ENCODE assay signal across 16 cellular contexts in genomic region chr12:87922721-87923120, GRCh38.
A peak's percentile ranks its signal among the peaks of the same experiment; 100 is the strongest.
DNase-seq lines count a peak whose midpoint lies in the region; ATAC-seq and TF ChIP-seq lines count a peak whose summit lies in the region.
"Had no signal": no experiment of that assay in that cellular context is flagged by ENCODE, and none has a peak within 500 bp of the region (broad histone marks: within the 10 kb centered on the region; RNA-seq: fewer than 3 reads in every experiment).

No MANE protein-coding gene starts in this region.

- ATAC-seq in SK-N-SH treated with all-trans-retinoic acid at 6 μM for 48 hours (peak; percentile 45), GM21360 (IDR thresholded peaks at IDR 0.05; ENCODE audit: unreplicated experiment) (no peak), T-helper 17 cell (no peak)
- ATAC-seq: GM12878, GM23338 had no signal

- H4K8ac ChIP-seq in mesenchymal stem cell (ENCODE audit: low read length), result no peak overlapping the region

- whole genome bisulfite sequencing in mesenchymal stem cell, result 17% methylated on average over 1 of the region's 2 CpGs

- H3K27me3 ChIP-seq in mesenchymal stem cell (ENCODE audit: control insufficient read depth in 1 of 2, insufficient read depth in 1 of 2, low read length in 2 of 2), result no peaks in the 10 kb centered on the region
- H3K27me3 ChIP-seq: BLaER1 treated with 17β-estradiol and CSF1 and Interleukin-3, amounts not matched to agents 10 nM and 100 nM had no signal

- peaks cover 32% of the 10 kb centered on the region for H3K4me1 Mint-ChIP-seq in osteocyte (ENCODE audit: unreplicated experiment)
- no peaks in the 10 kb centered on the region for H3K4me1 Mint-ChIP-seq in T-helper 17 cell
- H3K4me1 Mint-ChIP-seq: CD4-positive, CD25-positive, alpha-beta regulatory T cell; GM23338 had no signal

- no peak overlapping the region for H3K9ac ChIP-seq in mesenchymal stem cell (ENCODE audit: low read length)
- H3K9ac ChIP-seq: BLaER1 treated with 17β-estradiol and CSF1 and Interleukin-3, amounts not matched to agents 10 nM and 100 nM had no signal

- no peaks in the 10 kb centered on the region for H3K36me3 ChIP-seq in mesenchymal stem cell (ENCODE audit: control insufficient read depth in 1 of 2, insufficient read depth in 2 of 2, low read depth in 1 of 2, low read length in 2 of 2)
- H3K36me3 ChIP-seq: BLaER1 treated with 17β-estradiol and CSF1 and Interleukin-3, amounts not matched to agents 10 nM and 100 nM had no signal

- H3K27ac ChIP-seq in mesenchymal stem cell (ENCODE audit: low read length, poor library complexity, severe bottlenecking), result no peak overlapping the region
- H3K27ac ChIP-seq: BLaER1 treated with 17β-estradiol and CSF1 and Interleukin-3, amounts not matched to agents 10 nM and 100 nM had no signal

- H3K4me1 ChIP-seq in mesenchymal stem cell (ENCODE audit: control insufficient read depth, insufficient read depth, low read depth, low read length), result no peaks in the 10 kb centered on the region
- H3K4me1 ChIP-seq: BLaER1 treated with 17β-estradiol and CSF1 and Interleukin-3, amounts not matched to agents 10 nM and 100 nM had no signal

- no peak overlapping the region for H4K91ac ChIP-seq in mesenchymal stem cell (ENCODE audit: low read length)

- H3K36me3 Mint-ChIP-seq in osteocyte (ENCODE audit: unreplicated experiment), result peaks cover 2% of the 10 kb centered on the region
- H3K36me3 Mint-ChIP-seq in T-helper 17 cell (ENCODE audit: low read depth), result no peaks in the 10 kb centered on the region
- H3K36me3 Mint-ChIP-seq: CD4-positive, CD25-positive, alpha-beta regulatory T cell had no signal

- TF ChIP-seq CTCF in AG04449 (IDR thresholded peaks at IDR 0.05; ENCODE audit: insufficient read depth, low read length, missing control alignments) (no peak), osteocyte (IDR thresholded peaks at IDR 0.05) (no peak)

- H3K23ac ChIP-seq in mesenchymal stem cell (ENCODE audit: low read length in 2 of 2), result no peak overlapping the region

- H2BK5ac ChIP-seq in mesenchymal stem cell (ENCODE audit: low read depth, low read length, poor library complexity, severe bottlenecking), result no peak overlapping the region

- H3K14ac ChIP-seq in mesenchymal stem cell (ENCODE audit: low read length in 2 of 2), result no peak overlapping the region

- H3K9me3 Mint-ChIP-seq in osteocyte (ENCODE audit: unreplicated experiment), result no peaks in the 10 kb centered on the region
- H3K9me3 Mint-ChIP-seq: GM23338 had no signal

- H3K4me3 Mint-ChIP-seq in osteocyte (ENCODE audit: unreplicated experiment) (no peak overlapping the region), T-helper 17 cell (no peak overlapping the region)
- H3K4me3 Mint-ChIP-seq: CD4-positive, CD25-positive, alpha-beta regulatory T cell; GM23338 had no signal

- no peak overlapping the region for H3K4me3 ChIP-seq in AG04449 (ENCODE audit: low read depth, low read length)
- H3K4me3 ChIP-seq in mesenchymal stem cell (ENCODE audit: insufficient read depth in 1 of 2, low read depth in 1 of 2, low read length in 2 of 2), result no peak overlapping the region
- H3K4me3 ChIP-seq: BLaER1 treated with 17β-estradiol and CSF1 and Interleukin-3, amounts not matched to agents 10 nM and 100 nM; GM12878; GM23338 had no signal

- H3K27ac Mint-ChIP-seq in osteocyte (ENCODE audit: unreplicated experiment) (peak overlapping the region; percentile 9), T-helper 17 cell (no peak overlapping the region)
- H3K27ac Mint-ChIP-seq: CD4-positive, CD25-positive, alpha-beta regulatory T cell; GM23338 had no signal

- H2AFZ ChIP-seq in mesenchymal stem cell (ENCODE audit: low read depth, low read length), result no peak overlapping the region
- H2AFZ ChIP-seq: GM23338 had no signal

- H3K27me3 Mint-ChIP-seq in osteocyte (ENCODE audit: unreplicated experiment), result no peaks in the 10 kb centered on the region
- H3K27me3 Mint-ChIP-seq in T-helper 17 cell, result no peaks in the 10 kb centered on the region
- H3K27me3 Mint-ChIP-seq: CD4-positive, CD25-positive, alpha-beta regulatory T cell had no signal

- CTCF ChIA-PET in AG04449 (lab: Yijun Ruan, JAX), result interaction anchor here (2.4 kb wide), 1 partner anchor 30 kb away, joined by 9 read pairs; no protein-coding TSS in a partner anchor

- no peak overlapping the region for H3K4ac ChIP-seq in mesenchymal stem cell (ENCODE audit: low read depth in 1 of 2, low read length in 2 of 2)

- H3K9me3 ChIP-seq in mesenchymal stem cell (ENCODE audit: control insufficient read depth, low read length), result no peaks in the 10 kb centered on the region
- no peaks in the 10 kb centered on the region for H3K9me3 ChIP-seq in T-helper 17 cell (ENCODE audit: control insufficient read depth, low read length, poor library complexity, severe bottlenecking)
- H3K9me3 ChIP-seq: BLaER1 treated with 17β-estradiol and CSF1 and Interleukin-3, amounts not matched to agents 10 nM and 100 nM had no signal

- H2BK120ac ChIP-seq in mesenchymal stem cell (ENCODE audit: low read depth, low read length), result no peak overlapping the region

- H2BK12ac ChIP-seq in mesenchymal stem cell (ENCODE audit: low read length in 2 of 2), result no peak overlapping the region

- no peak overlapping the region for H3K4me2 ChIP-seq in mesenchymal stem cell (ENCODE audit: low read length, poor library complexity, severe bottlenecking)
- H3K4me2 ChIP-seq: BLaER1 treated with 17β-estradiol and CSF1 and Interleukin-3, amounts not matched to agents 10 nM and 100 nM; GM23338 had no signal

- no peak overlapping the region for H3K18ac ChIP-seq in mesenchymal stem cell (ENCODE audit: low read depth in 1 of 2, low read length in 2 of 2)

- H2BK15ac ChIP-seq in mesenchymal stem cell (ENCODE audit: low read depth, poor library complexity, severe bottlenecking), result no peak overlapping the region

- H2AK5ac ChIP-seq in mesenchymal stem cell (ENCODE audit: low read length, severe bottlenecking), result no peak overlapping the region

- no peaks in the 10 kb centered on the region for H3K79me1 ChIP-seq in mesenchymal stem cell (replicated peaks; ENCODE audit: low read length, poor library complexity, severe bottlenecking)

- DNase-seq in AG04449 (ENCODE audit: low read depth, low spot score) (peak; percentile 55), fibroblast of peridontal ligament (ENCODE audit: extremely low read depth) (peak; percentile 75), osteocyte (ENCODE audit: extremely low spot score, unreplicated experiment) (no peak), DMS79 (lab: John Stamatoyannopoulos, UW) (no peak), mesenchymal stem cell (no peak), T-helper 17 cell (no peak)
- DNase-seq: 8988T; Calu3; CD4-positive, CD25-positive, alpha-beta regulatory T cell; DMS 273 treated with DMSO at 0.1 percent for 48 hours; H7 had no signal

- POLR2A ChIA-PET in AG04449 (lab: Yijun Ruan, JAX), result no interaction called here

TF ChIP-seq in SK-N-SH treated with all-trans-retinoic acid at 6 μM for 48 hours, 23 proteins besides CTCF, POLR2A, EP300 and RAD21 (continues in another document):
- TF ChIP-seq TOX (CRISPR knock-in tag; IDR thresholded peaks at IDR 0.05; ENCODE audit: borderline replicate concordance) (no peak), POU6F1 (CRISPR knock-in tag; IDR thresholded peaks at IDR 0.05; ENCODE audit: borderline replicate concordance, low read depth) (no peak), BACH2 (CRISPR knock-in tag; IDR thresholded peaks at IDR 0.05; ENCODE audit: borderline replicate concordance) (no peak), PPARA (CRISPR knock-in tag; IDR thresholded peaks at IDR 0.05; ENCODE audit: borderline replicate concordance) (no peak), CSRNP3 (CRISPR knock-in tag; IDR thresholded peaks at IDR 0.05) (no peak), CREB5 (CRISPR knock-in tag; IDR thresholded peaks at IDR 0.05; ENCODE audit: low read depth) (no peak), ESRRG (CRISPR knock-in tag; IDR thresholded peaks at IDR 0.05) (no peak), ZFP30 (CRISPR knock-in tag; IDR thresholded peaks at IDR 0.05) (no peak), CSDC2 (CRISPR knock-in tag; IDR thresholded peaks at IDR 0.05) (no peak), ZC3H10 (CRISPR knock-in tag; IDR thresholded peaks at IDR 0.05) (no peak), SNAI2 (CRISPR knock-in tag; IDR thresholded peaks at IDR 0.05) (no peak)

Comparison
In these comparisons a context has a peak if more than half of its experiments do, and no peak if none do; other contexts are left out.
1. DNase-seq: peak in AG04449 (single experiment) and fibroblast of peridontal ligament (single experiment); none in osteocyte (single experiment), DMS79 (single experiment), mesenchymal stem cell (single experiment) and T-helper 17 cell (0 of 3).